Comparison of ENCODE assay signal across 9 cellular contexts in genomic region chr4:41361831-41362646, GRCh38.
DNase-seq lines count a peak whose midpoint lies in the region; ATAC-seq and TF ChIP-seq lines count a peak whose summit lies in the region.
"Had no signal": no experiment of that assay in that cellular context is flagged by ENCODE, and none has a peak within 500 bp of the region (broad histone marks: within the 10 kb centered on the region; RNA-seq: fewer than 3 reads in every experiment).

No MANE protein-coding gene starts in this region.

- H3K27me3 ChIP-seq in heart left ventricle (peaks cover 0 to 20% (median 0%) of the 10 kb centered on the region in 9 donors), psoas muscle (ENCODE audit: insufficient read depth in 3 of 3, low read length in 2 of 3) (no peaks in the 10 kb centered on the region)

- H3K4me1 Mint-ChIP-seq in stimulated activated effector memory CD8-positive, alpha-beta T cell treated with anti-CD3 and anti-CD28 coated beads, Interleukin-12 subunit alpha, Interleukin-12 subunit beta, amount 100 ng/mL, for 72 hours: no peaks in the 10 kb centered on the region
- H3K4me1 Mint-ChIP-seq: central memory CD8-positive, alpha-beta T cell had no signal

- H3K4me1 ChIP-seq in heart left ventricle (peaks cover 0 to 70% (median 41%) of the 10 kb centered on the region in 12 donors), psoas muscle (peaks cover 39% of the 10 kb centered on the region)

- in situ Hi-C loops in Caki2 (cut with HindIII; ENCODE audit: low pct_unique_long_range_greater_than_20kb, low sequenced_read_pairs): no loop called here

- H3K9me3 ChIP-seq in heart left ventricle (no peaks in the 10 kb centered on the region), psoas muscle (no peaks in the 10 kb centered on the region)

- ATAC-seq in heart left ventricle (peak in 2 of 4 donors; percentile 1 to 14), psoas muscle (peak; percentile 2 to 30 (median 28))
- ATAC-seq in stimulated activated effector memory CD8-positive, alpha-beta T cell treated with anti-CD3 and anti-CD28 coated beads, Interleukin-12 subunit alpha, Interleukin-12 subunit beta, amount 100 ng/mL, for 72 hours: no peak

- TF ChIP-seq CTCF in heart left ventricle (IDR thresholded peaks at IDR 0.05) (no peak), psoas muscle (IDR thresholded peaks at IDR 0.05) (no peak)

- TF ChIP-seq POLR2A in heart left ventricle (IDR thresholded peaks at IDR 0.05): no peak

- WGBS in heart left ventricle, 4 donors: 7 to 19% (median 8%) methylated on average over 9 of the region's 9 CpGs
- WGBS in psoas muscle, 3 donors: 6 to 11% (median 6%) methylated on average over 9 of the region's 9 CpGs

- H3K4me3 ChIP-seq in heart left ventricle (peak overlapping the region; percentile 70 to 94 (median 86)), psoas muscle (peak overlapping the region; percentile 90)

- H3K9me3 Mint-ChIP-seq in stimulated activated effector memory CD8-positive, alpha-beta T cell treated with anti-CD3 and anti-CD28 coated beads, Interleukin-12 subunit alpha, Interleukin-12 subunit beta, amount 100 ng/mL, for 72 hours: peaks cover 3% of the 10 kb centered on the region
- H3K9me3 Mint-ChIP-seq: central memory CD8-positive, alpha-beta T cell had no signal

- H3K4me3 Mint-ChIP-seq in stimulated activated effector memory CD8-positive, alpha-beta T cell treated with anti-CD3 and anti-CD28 coated beads, Interleukin-12 subunit alpha, Interleukin-12 subunit beta, amount 100 ng/mL, for 72 hours: no peak overlapping the region
- H3K4me3 Mint-ChIP-seq: central memory CD8-positive, alpha-beta T cell had no signal

- intact Hi-C loops in heart left ventricle (cut with DNase I) (loop anchor here (2.0 to 10.0 kb wide), 17 partner anchors 53 to 293 kb away; partner anchors contain the start of gene LIMCH1 (in 9 of the 10)), psoas muscle (cut with DNase I) (loop anchor here (2.0 to 10.0 kb wide), 4 partner anchors 57 to 283 kb away; partner anchors contain the start of gene LIMCH1 (in 1 of the 2)), posterior vena cava (cut with DNase I) (no loop called here)

- H3K27ac ChIP-seq in heart left ventricle (peak overlapping the region; percentile 64 to 96 (median 86)), psoas muscle (peak overlapping the region; percentile 90)

- H3K36me3 Mint-ChIP-seq in stimulated activated effector memory CD8-positive, alpha-beta T cell treated with anti-CD3 and anti-CD28 coated beads, Interleukin-12 subunit alpha, Interleukin-12 subunit beta, amount 100 ng/mL, for 72 hours: no peaks in the 10 kb centered on the region

- H3K36me3 ChIP-seq in heart left ventricle (peaks cover 0 to 6% (median 0%) of the 10 kb centered on the region in 9 donors), psoas muscle (ENCODE audit: insufficient read depth in 1 of 2, low read depth in 1 of 2) (no peaks in the 10 kb centered on the region)

- DNase-seq in Caki2 (ENCODE audit: low read depth) (peak; percentile 65), NCI-H524 treated with DMSO at 0.1 percent for 48 hours (lab: John Stamatoyannopoulos, UW) (peak; percentile 50), heart left ventricle (no peak), psoas muscle (no peak), ecto neural progenitor cell (ENCODE audit: low spot score) (no peak), posterior vena cava (ENCODE audit: low spot score) (no peak)
- DNase-seq in stimulated activated effector memory CD8-positive, alpha-beta T cell treated with anti-CD3 and anti-CD28 coated beads, Interleukin-12 subunit alpha, Interleukin-12 subunit beta, amount 100 ng/mL, for 72 hours (ENCODE audit: low spot score in 2 of 2): no peak
- DNase-seq in activated CD4-positive, alpha-beta T cell treated with anti-CD3 and anti-CD28 coated beads for 4 hours: no peak

- no peak overlapping the region for H3K27ac Mint-ChIP-seq in stimulated activated effector memory CD8-positive, alpha-beta T cell treated with anti-CD3 and anti-CD28 coated beads, Interleukin-12 subunit alpha, Interleukin-12 subunit beta, amount 100 ng/mL, for 72 hours

Comparison
In these comparisons a context has a peak if more than half of its experiments do, and no peak if none do; other contexts are left out.
1. DNase-seq: peak in Caki2 (single experiment) and NCI-H524 treated with DMSO at 0.1 percent for 48 hours (single experiment); none in heart left ventricle (0 of 5), psoas muscle (0 of 2), ecto neural progenitor cell (single experiment), stimulated activated effector memory CD8-positive, alpha-beta T cell treated with anti-CD3 and anti-CD28 coated beads, Interleukin-12 subunit alpha, Interleukin-12 subunit beta, amount 100 ng/mL, for 72 hours (0 of 2), activated CD4-positive, alpha-beta T cell treated with anti-CD3 and anti-CD28 coated beads for 4 hours (0 of 2) and posterior vena cava (single experiment).
2. intact Hi-C loops: an anchor here in heart left ventricle (2.0 to 10.0 kb wide) and psoas muscle (2.0 to 10.0 kb wide); none called in posterior vena cava.